Comparison of ENCODE assay signal across 16 cellular contexts in genomic region chr15:101001796-101002195, GRCh38.
DNase-seq lines count a peak whose midpoint lies in the region; ATAC-seq and TF ChIP-seq lines count a peak whose summit lies in the region.
"Had no signal": no experiment of that assay in that cellular context is flagged by ENCODE, and none has a peak within 500 bp of the region (broad histone marks: within the 10 kb centered on the region; RNA-seq: fewer than 3 reads in every experiment).

No MANE protein-coding gene starts in this region.

- no peak overlapping the region for H2BK20ac ChIP-seq in H9 (ENCODE audit: low read depth, low read length, poor library complexity, severe bottlenecking)

- CTCF ChIA-PET in Panc1 (lab: Charles Lee): interaction anchor here (0.9 kb wide), 1 partner anchor 84 kb away, joined by 3 read pairs; no protein-coding TSS in a partner anchor

- no TSS peak for BruUV-seq in Panc1 (replicated peaks; lab: Mats Ljungman, UMichigan)

- peaks cover 6% of the 10 kb centered on the region for H3K4me1 ChIP-seq in H9 (ENCODE audit: insufficient read depth, low read length)
- peaks cover 41% of the 10 kb centered on the region for H3K4me1 ChIP-seq in Panc1 (ENCODE audit: control insufficient read depth, insufficient read depth, low read length)

- H3K27ac Mint-ChIP-seq in H9: no peak overlapping the region
- H3K27ac Mint-ChIP-seq in naive thymus-derived CD8-positive, alpha-beta T cell: no peak overlapping the region
- H3K27ac Mint-ChIP-seq: B cell; CD4-positive, alpha-beta T cell; HFFc6 had no signal

- no peak overlapping the region for H3K14ac ChIP-seq in H9 (ENCODE audit: insufficient read depth, low read length)

- H3K23ac ChIP-seq in H9 (ENCODE audit: insufficient read length, low read depth, low read length): no peak overlapping the region

- peaks cover 8 to 21% (median 10%) of the 10 kb centered on the region in 3 experiments; a peak in 5 of 7 replicates for H3K36me3 Mint-ChIP-seq in H9 (ENCODE audit: insufficient read depth in 1 of 3, low read depth in 3 of 3)
- H3K36me3 Mint-ChIP-seq in naive thymus-derived CD8-positive, alpha-beta T cell: no peaks in the 10 kb centered on the region

- H3K36me3 ChIP-seq in Panc1 (ENCODE audit: control insufficient read depth, insufficient read depth, low read length): no peaks in the 10 kb centered on the region; the same call in 1 of the 2 replicates

- peaks cover 8% of the 10 kb centered on the region for H3K9me3 ChIP-seq in H9 (ENCODE audit: control insufficient read depth, low read depth, low read length)
- H3K9me3 ChIP-seq in Panc1 (ENCODE audit: control insufficient read depth, insufficient read depth, low read depth, low read length): peaks cover 12% of the 10 kb centered on the region; the same call in 1 of the 2 replicates

- POLR2A ChIA-PET in Panc1 (lab: Charles Lee): interaction anchor here (0.6 kb wide), 1 partner anchor 63 kb away, joined by 10 read pairs; no protein-coding TSS in a partner anchor
- POLR2A ChIA-PET in naive thymus-derived CD8-positive, alpha-beta T cell (lab: Charles Lee): no interaction called here

- ATAC-seq in Panc1 (no peak), HG03571 (IDR thresholded peaks at IDR 0.05; ENCODE audit: unreplicated experiment) (no peak)
- ATAC-seq in naive thymus-derived CD8-positive, alpha-beta T cell: no peak
- ATAC-seq: HepG2 had no signal

- no peak overlapping the region for H3K4me3 ChIP-seq in Panc1 (ENCODE audit: low read depth in 2 of 2, low read length in 2 of 2)

- no peak overlapping the region for H2BK120ac ChIP-seq in H9 (ENCODE audit: low read depth, low read length, poor library complexity, severe bottlenecking)

- no peak overlapping the region for H3K56ac ChIP-seq in H9 (ENCODE audit: insufficient read length, low read depth, low read length)

- no peak overlapping the region for H3K27ac ChIP-seq in H9 (ENCODE audit: insufficient read length, low read depth, low read length)
- H3K27ac ChIP-seq in Panc1 (ENCODE audit: low read length): peak overlapping the region; percentile 87

- H3K27me3 ChIP-seq in H9 (ENCODE audit: insufficient read depth, low read length) (no peaks in the 10 kb centered on the region), Panc1 (ENCODE audit: control insufficient read depth, insufficient read depth, low read length) (no peaks in the 10 kb centered on the region)

- H2BK12ac ChIP-seq in H9 (ENCODE audit: insufficient read length, low read depth, low read length): no peak overlapping the region

- TF ChIP-seq CTCF in H9 (conservative IDR thresholded peaks at IDR 0.05): no peak
- no peak for TF ChIP-seq CTCF in Panc1 (IDR thresholded peaks at IDR 0.05)

- no peaks in the 10 kb centered on the region for H3K23me2 ChIP-seq in H9 (ENCODE audit: insufficient read length, low read depth, low read length, poor library complexity, severe bottlenecking)

- H4K20me1 ChIP-seq in H9 (ENCODE audit: control insufficient read depth, insufficient read depth, insufficient read length): no peaks in the 10 kb centered on the region

- H3K4me2 ChIP-seq in H9 (ENCODE audit: insufficient read depth, insufficient read length, low read length): no peak overlapping the region

- H3K9ac ChIP-seq in H9 (ENCODE audit: extremely low read depth, insufficient read length, low read length): no peak overlapping the region

- H3K18ac ChIP-seq in H9 (ENCODE audit: insufficient read length, low read depth, low read length): no peak overlapping the region

- H2AFZ ChIP-seq in H9 (ENCODE audit: low read length): no peak overlapping the region

- H2BK5ac ChIP-seq in H9 (ENCODE audit: insufficient read length, low read length): no peak overlapping the region

- no peak overlapping the region for H2AK5ac ChIP-seq in H9 (ENCODE audit: insufficient read length, low read length)

- H3T11ph ChIP-seq in H9 (ENCODE audit: low read length): no peak overlapping the region

- H2BK15ac ChIP-seq in H9 (ENCODE audit: low read depth, low read length): no peak overlapping the region

- no peak overlapping the region for H3K4me3 Mint-ChIP-seq in H9
- H3K4me3 Mint-ChIP-seq in naive thymus-derived CD8-positive, alpha-beta T cell: no peak overlapping the region
- H3K4me3 Mint-ChIP-seq: B cell; CD4-positive, alpha-beta T cell; HFFc6 had no signal

- DNase-seq in H9: peak; percentile 5
- no peak for DNase-seq in Panc1 (ENCODE audit: low read depth, low spot score)
- DNase-seq in ecto neural progenitor cell (ENCODE audit: low spot score): peak; percentile 15
- DNase-seq in posterior vena cava (ENCODE audit: low spot score): peak; percentile 32
- DNase-seq in DMS 273 treated with DMSO at 0.1 percent for 48 hours (lab: John Stamatoyannopoulos, UW): no peak
- no peak for DNase-seq in naive thymus-derived CD8-positive, alpha-beta T cell
- DNase-seq: C1 segment of cervical spinal cord; Calu3; CD4-positive, alpha-beta T cell; DMS79; EL; HCEC 1CT; HFFc6 had no signal

- no peak overlapping the region for H4K91ac ChIP-seq in H9 (ENCODE audit: insufficient read length, low read depth, low read length)

- peaks cover 20 to 21% of the 10 kb centered on the region in 2 experiments for H3K9me3 Mint-ChIP-seq in H9
- H3K9me3 Mint-ChIP-seq in naive thymus-derived CD8-positive, alpha-beta T cell: no peaks in the 10 kb centered on the region
- H3K9me3 Mint-ChIP-seq: CD4-positive, alpha-beta T cell had no signal

- no CpG with 5 or more reads among the region's 5 CpGs for WGBS in H9 (ENCODE audit: extremely low coverage, insufficient read length, low lambda C conversion rate)

- intact Hi-C loops in Panc1 (cut with micrococcal nuclease; ENCODE audit: unreplicated experiment): no loop called here
- intact Hi-C loops in posterior vena cava (cut with DNase I): loop anchor here (10.0 kb wide), 1 partner anchor 377 kb away; no protein-coding TSS in a partner anchor

- in situ Hi-C loops in Panc1 (cut with HindIII; ENCODE audit: low pct_unique_long_range_greater_than_20kb, low sequenced_read_pairs): no loop called here

- H4K5ac ChIP-seq in H9 (ENCODE audit: insufficient read length, low read depth, low read length): no peak overlapping the region

- H3K79me2 ChIP-seq in H9 (ENCODE audit: insufficient read depth, low read length): no peaks in the 10 kb centered on the region

- peaks cover 23 to 24% of the 10 kb centered on the region in 2 experiments for H3K4me1 Mint-ChIP-seq in H9
- H3K4me1 Mint-ChIP-seq in naive thymus-derived CD8-positive, alpha-beta T cell: peaks cover 0 to 4% (median 0%) of the 10 kb centered on the region in 4 donors

- no peak overlapping the region for H4K8ac ChIP-seq in H9 (replicated peaks; ENCODE audit: insufficient read length, low read depth, low read length)

- H3K27me3 Mint-ChIP-seq in H9 (ENCODE audit: low read depth): peaks cover 25% of the 10 kb centered on the region
- peaks cover 0 to 21% (median 11%) of the 10 kb centered on the region in 5 donors for H3K27me3 Mint-ChIP-seq in naive thymus-derived CD8-positive, alpha-beta T cell
- H3K27me3 Mint-ChIP-seq: B cell had no signal

- H3K79me1 ChIP-seq in H9 (ENCODE audit: insufficient read depth, low read depth, low read length, poor library complexity, severe bottlenecking): no peaks in the 10 kb centered on the region

- no peak overlapping the region for H3K4ac ChIP-seq in H9 (ENCODE audit: low read depth, low read length)

Comparison
In these comparisons a context has a peak if more than half of its experiments do, and no peak if none do; other contexts are left out.
1. DNase-seq: peak in H9 (single experiment), ecto neural progenitor cell (single experiment) and posterior vena cava (single experiment); none in Panc1 (single experiment), DMS 273 treated with DMSO at 0.1 percent for 48 hours (single experiment) and naive thymus-derived CD8-positive, alpha-beta T cell (0 of 10).